1 cellular context compared by ENCODE assay signal in the genomic region with DNA sequence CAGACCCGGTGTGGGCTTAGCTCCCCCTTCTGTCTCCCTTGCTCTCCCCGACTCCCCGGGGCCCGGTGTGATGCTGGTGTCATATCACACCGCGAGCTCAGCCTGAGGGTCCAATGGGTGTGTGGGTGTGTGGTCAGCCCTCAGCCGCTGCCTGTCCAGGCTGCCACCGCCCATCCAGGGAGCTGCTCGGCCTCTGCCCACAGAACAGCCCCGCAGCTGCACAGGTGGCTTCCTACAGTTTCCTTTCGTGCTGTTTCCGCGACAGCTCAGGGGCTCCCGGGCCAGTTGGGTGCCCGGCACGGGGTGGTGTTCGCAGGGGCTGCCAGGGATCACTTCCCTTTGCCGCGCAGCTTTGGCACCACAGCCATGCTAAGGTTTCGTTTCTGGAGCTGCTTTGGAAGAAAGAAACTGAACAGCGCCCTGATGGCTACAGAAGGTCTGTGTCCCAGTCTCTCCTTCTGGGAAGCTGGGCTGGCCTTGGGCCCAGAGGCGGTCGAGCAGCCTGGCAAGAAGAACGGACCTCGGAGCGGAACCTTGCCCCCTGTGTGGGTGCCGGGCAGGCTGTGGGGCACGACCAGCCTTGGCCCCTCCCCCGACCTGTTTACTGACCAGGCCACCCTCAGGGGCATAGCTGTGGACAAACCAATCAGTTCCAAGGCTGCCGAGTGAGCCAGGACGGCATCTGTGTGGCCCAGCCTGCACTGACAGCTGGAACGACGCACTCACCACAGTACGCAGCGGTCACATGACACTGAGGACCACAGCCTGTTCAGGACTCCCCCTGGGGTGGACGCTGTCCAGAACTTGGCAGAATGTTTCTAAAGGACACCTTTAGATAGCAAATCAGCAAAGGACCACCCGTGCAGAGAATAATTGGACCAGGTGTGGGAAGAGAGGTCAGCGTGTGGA.
TF ChIP-seq lines count a peak whose summit lies in the region.

No MANE protein-coding gene starts in this region.

TF ChIP-seq in HCT116, 20 proteins besides CTCF, POLR2A, EP300 and RAD21 (continued from another document):
- TF ChIP-seq, protein P1, sequence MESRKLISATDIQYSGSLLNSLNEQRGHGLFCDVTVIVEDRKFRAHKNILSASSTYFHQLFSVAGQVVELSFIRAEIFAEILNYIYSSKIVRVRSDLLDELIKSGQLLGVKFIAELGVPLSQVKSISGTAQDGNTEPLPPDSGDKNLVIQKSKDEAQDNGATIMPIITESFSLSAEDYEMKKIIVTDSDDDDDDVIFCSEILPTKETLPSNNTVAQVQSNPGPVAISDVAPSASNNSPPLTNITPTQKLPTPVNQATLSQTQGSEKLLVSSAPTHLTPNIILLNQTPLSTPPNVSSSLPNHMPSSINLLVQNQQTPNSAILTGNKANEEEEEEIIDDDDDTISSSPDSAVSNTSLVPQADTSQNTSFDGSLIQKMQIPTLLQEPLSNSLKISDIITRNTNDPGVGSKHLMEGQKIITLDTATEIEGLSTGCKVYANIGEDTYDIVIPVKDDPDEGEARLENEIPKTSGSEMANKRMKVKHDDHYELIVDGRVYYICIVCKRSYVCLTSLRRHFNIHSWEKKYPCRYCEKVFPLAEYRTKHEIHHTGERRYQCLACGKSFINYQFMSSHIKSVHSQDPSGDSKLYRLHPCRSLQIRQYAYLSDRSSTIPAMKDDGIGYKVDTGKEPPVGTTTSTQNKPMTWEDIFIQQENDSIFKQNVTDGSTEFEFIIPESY (IDR thresholded peaks at IDR 0.05; ENCODE audit: extremely low read depth, insufficient replicate concordance, low read length), result no peak
- TF ChIP-seq YY1 (IDR thresholded peaks at IDR 0.05; ENCODE audit: extremely low read depth, insufficient replicate concordance, low read depth, low read length) (no peak), CBX3 (IDR thresholded peaks at IDR 0.05; ENCODE audit: low read depth) (no peak)
